1 cellular context compared by ENCODE assay signal in genomic region chrX:153409414-153410101, GRCh38.
TF ChIP-seq lines count a peak whose summit lies in the region.

No MANE protein-coding gene starts in this region.

TF ChIP-seq in HepG2, 621 proteins besides CTCF, POLR2A, EP300 and RAD21 (continued from another document and continues in another):
- TF ChIP-seq ZNF407 (CRISPR knock-in tag; IDR thresholded peaks at IDR 0.05; ENCODE audit: not compliant biosample characterization): no peak
- no peak for TF ChIP-seq TEF (CRISPR knock-in tag; IDR thresholded peaks at IDR 0.05)
- peak; percentile 42; the same call in 1 of the 2 replicates for TF ChIP-seq SAP130 (CRISPR knock-in tag; IDR thresholded peaks at IDR 0.05; ENCODE audit: low read depth)
- TF ChIP-seq FOSL2 (CRISPR knock-in tag; IDR thresholded peaks at IDR 0.05): 0 out of 2 replicates have a peak, but pooled peaks have one; percentile 7
- no peak for TF ChIP-seq ZSCAN21 (CRISPR knock-in tag; IDR thresholded peaks at IDR 0.05; ENCODE audit: borderline replicate concordance)
- TF ChIP-seq ERF (CRISPR knock-in tag; IDR thresholded peaks at IDR 0.05): peak; percentile 56; the same call in 1 of the 2 replicates
- peak; percentile 63 for TF ChIP-seq ZMYM4 (CRISPR knock-in tag; IDR thresholded peaks at IDR 0.05)
- TF ChIP-seq TERF1 (CRISPR knock-in tag; IDR thresholded peaks at IDR 0.05): no peak
- TF ChIP-seq KDM6A (CRISPR knock-in tag; IDR thresholded peaks at IDR 0.05; ENCODE audit: low read depth): peak; percentile 62; the same call in 1 of the 2 replicates
- TF ChIP-seq ZNF24 (IDR thresholded peaks at IDR 0.05): no peak
- TF ChIP-seq BORCS8-MEF2B (CRISPR knock-in tag; IDR thresholded peaks at IDR 0.05): no peak
- TF ChIP-seq ZNF44 (CRISPR knock-in tag; IDR thresholded peaks at IDR 0.05): no peak
- TF ChIP-seq ZNF746 (CRISPR knock-in tag; IDR thresholded peaks at IDR 0.05): 0 out of 2 replicates have a peak, but pooled peaks have one; percentile 27
- TF ChIP-seq GRHL1 (CRISPR knock-in tag; conservative IDR thresholded peaks at IDR 0.05): no peak
- TF ChIP-seq CEBPB (IDR thresholded peaks at IDR 0.05; ENCODE audit: borderline replicate concordance, low read depth, low read length): no peak
- TF ChIP-seq GZF1 (CRISPR knock-in tag; IDR thresholded peaks at IDR 0.05): no peak
- TF ChIP-seq KDM1A (CRISPR knock-in tag; IDR thresholded peaks at IDR 0.05): 0 out of 2 replicates have a peak, but pooled peaks have one; percentile 19
- TF ChIP-seq SPEN (CRISPR knock-in tag; IDR thresholded peaks at IDR 0.05; ENCODE audit: low read depth): no peak
- TF ChIP-seq HNF4A (CRISPR knock-in tag; IDR thresholded peaks at IDR 0.05): peak; percentile 81
- TF ChIP-seq ZNF644 (CRISPR knock-in tag; IDR thresholded peaks at IDR 0.05; ENCODE audit: low read depth): 0 out of 2 replicates have a peak, but pooled peaks have one; percentile 23
- TF ChIP-seq MEIS2 (CRISPR knock-in tag; IDR thresholded peaks at IDR 0.05): no peak
- TF ChIP-seq CHD2 (IDR thresholded peaks at IDR 0.05; ENCODE audit: low read depth, low read length): no peak
- peak; percentile 28; the same call in 1 of the 2 replicates for TF ChIP-seq ZNF281 (CRISPR knock-in tag; IDR thresholded peaks at IDR 0.05; ENCODE audit: borderline replicate concordance)
- TF ChIP-seq ZNF230 (CRISPR knock-in tag; IDR thresholded peaks at IDR 0.05): 0 out of 2 replicates have a peak, but pooled peaks have one; percentile 54
- TF ChIP-seq PHF20 (CRISPR knock-in tag; IDR thresholded peaks at IDR 0.05): peak; percentile 26; the same call in 1 of the 2 replicates
- no peak for TF ChIP-seq SMYD3 (CRISPR knock-in tag; IDR thresholded peaks at IDR 0.05)
- peak; percentile 55 for TF ChIP-seq FOXA3 (CRISPR knock-in tag; IDR thresholded peaks at IDR 0.05)
- TF ChIP-seq LCORL (IDR thresholded peaks at IDR 0.05): no peak
- TF ChIP-seq LCORL (CRISPR knock-in tag; IDR thresholded peaks at IDR 0.05): peak; percentile 75
- TF ChIP-seq ATF7 (IDR thresholded peaks at IDR 0.05): no peak
- TF ChIP-seq ATF7 (CRISPR knock-in tag; IDR thresholded peaks at IDR 0.05): no peak
- peak; percentile 57; the same call in 1 of the 2 replicates for TF ChIP-seq ZBTB7B (CRISPR knock-in tag; IDR thresholded peaks at IDR 0.05)
- TF ChIP-seq ZBTB10 (CRISPR knock-in tag; IDR thresholded peaks at IDR 0.05; ENCODE audit: borderline replicate concordance): peak; percentile 95; the same call in 1 of the 2 replicates
- peak; percentile 94 for TF ChIP-seq ZNF687 (CRISPR knock-in tag; IDR thresholded peaks at IDR 0.05)
- TF ChIP-seq TFDP2 (CRISPR knock-in tag; IDR thresholded peaks at IDR 0.05): 0 out of 2 replicates have a peak, but pooled peaks have one; percentile 33
